ENCODE assay signal across 21 cellular contexts in genomic region chr1:19323987-19324664, GRCh38. TPM values are rescaled to one million over a fixed set of nuclear protein-coding genes. Genes with fewer than 3 reads are reported as not detected.
DNase-seq lines count a peak whose midpoint lies in the region; ATAC-seq, FAIRE-seq and TF ChIP-seq lines count a peak whose summit lies in the region.
"Had no signal": no experiment of that assay in that cellular context is flagged by ENCODE, and none has a peak within 500 bp of the region (broad histone marks: within the 10 kb centered on the region; RNA-seq: fewer than 3 reads in every experiment).

No MANE protein-coding gene starts in this region.

- peak overlapping the region; percentile 38 for H3K27ac Mint-ChIP-seq in activated T-cell treated with anti-CD3 and anti-CD28 coated beads, Interleukin-2, amount 50 U/mL, for 72 hours
- peak overlapping the region in 2 of 3 donors; percentile 58 to 73 for H3K27ac Mint-ChIP-seq in IgD-negative memory B cell
- H3K27ac Mint-ChIP-seq: CD4-positive, CD25-positive, alpha-beta regulatory T cell had no signal

- no peaks in the 10 kb centered on the region for H3K9me3 Mint-ChIP-seq in activated T-cell treated with anti-CD3 and anti-CD28 coated beads, Interleukin-2, amount 50 U/mL, for 72 hours
- H3K9me3 Mint-ChIP-seq in activated T-cell treated with anti-CD3 and anti-CD28 coated beads, Interleukin-2, amount 50 U/mL, for 4 hours, result no peaks in the 10 kb centered on the region
- H3K9me3 Mint-ChIP-seq in IgD-negative memory B cell, result no peaks in the 10 kb centered on the region
- H3K9me3 Mint-ChIP-seq: CD4-positive, CD25-positive, alpha-beta regulatory T cell; CD8-positive, alpha-beta memory T cell had no signal

- no peak overlapping the region for H3K4me3 ChIP-seq in BLaER1
- no peak overlapping the region for H3K4me3 ChIP-seq in kidney (ENCODE audit: low read length in 2 of 2)
- H3K4me3 ChIP-seq: GM23248, HAP-1 had no signal

- H4K20me1 ChIP-seq in BLaER1, result peaks cover 28% of the 10 kb centered on the region; the same call in 1 of the 2 replicates

- intact Hi-C loops in kidney (cut with DNase I), result no loop called here

- no peaks in the 10 kb centered on the region for H3K9me3 ChIP-seq in BLaER1
- H3K9me3 ChIP-seq in kidney (ENCODE audit: control insufficient read depth in 1 of 2, low read length in 2 of 2), result no peaks in the 10 kb centered on the region
- H3K9me3 ChIP-seq: Caco-2, HAP-1 had no signal

- peaks cover 80% of the 10 kb centered on the region for H3K4me1 ChIP-seq in BLaER1
- no peaks in the 10 kb centered on the region for H3K4me1 ChIP-seq in kidney (ENCODE audit: control insufficient read depth in 1 of 2, insufficient read depth in 1 of 2, low read depth in 1 of 2, low read length in 2 of 2)
- H3K4me1 ChIP-seq: Caco-2, HAP-1 had no signal

- no peaks in the 10 kb centered on the region for H3K4me1 Mint-ChIP-seq in activated T-cell treated with anti-CD3 and anti-CD28 coated beads, Interleukin-2, amount 50 U/mL, for 72 hours (ENCODE audit: low read depth)
- H3K4me1 Mint-ChIP-seq in activated T-cell treated with anti-CD3 and anti-CD28 coated beads, Interleukin-2, amount 50 U/mL, for 4 hours (ENCODE audit: low read depth), result no peaks in the 10 kb centered on the region
- peaks cover 0 to 4% (median 0%) of the 10 kb centered on the region in 3 donors for H3K4me1 Mint-ChIP-seq in IgD-negative memory B cell
- H3K4me1 Mint-ChIP-seq: CD4-positive, CD25-positive, alpha-beta regulatory T cell; CD8-positive, alpha-beta memory T cell had no signal

- H3K36me3 ChIP-seq in BLaER1 (peaks cover 50% of the 10 kb centered on the region), kidney (ENCODE audit: control insufficient read depth in 1 of 2, insufficient read depth in 2 of 2, low read length in 2 of 2) (peaks cover 15% of the 10 kb centered on the region in 2 donors)

- no peaks in the 10 kb centered on the region for H3K27me3 ChIP-seq in BLaER1

- TF ChIP-seq CTCF in kidney (IDR thresholded peaks at IDR 0.05; ENCODE audit: borderline replicate concordance, extremely low read depth, insufficient read depth), result no peak

- no peak overlapping the region for H3K27ac ChIP-seq in BLaER1
- H3K27ac ChIP-seq in kidney (ENCODE audit: low read depth in 2 of 2, low read length in 2 of 2), result no peak overlapping the region
- H3K27ac ChIP-seq: GM23248 had no signal

- no peak overlapping the region for H3K4me3 Mint-ChIP-seq in activated T-cell treated with anti-CD3 and anti-CD28 coated beads, Interleukin-2, amount 50 U/mL, for 72 hours
- no peak overlapping the region for H3K4me3 Mint-ChIP-seq in activated T-cell treated with anti-CD3 and anti-CD28 coated beads, Interleukin-2, amount 50 U/mL, for 4 hours
- H3K4me3 Mint-ChIP-seq in IgD-negative memory B cell, result no peak overlapping the region

- H3K4me2 ChIP-seq in BLaER1, result peak overlapping the region; percentile 76

- H3K9ac ChIP-seq in BLaER1 (no peak overlapping the region), kidney (ENCODE audit: low read length in 2 of 2) (no peak overlapping the region)
- H3K9ac ChIP-seq: GM23248 had no signal

- FAIRE-seq in kidney (lab: Jason Lieb, UNC), result no peak
- FAIRE-seq: D721Med, G401.6, GM12891, GM19239, HTR-8/SVneo had no signal

- no peaks in the 10 kb centered on the region for H3K27me3 Mint-ChIP-seq in activated T-cell treated with anti-CD3 and anti-CD28 coated beads, Interleukin-2, amount 50 U/mL, for 72 hours (ENCODE audit: low read depth)
- no peaks in the 10 kb centered on the region for H3K27me3 Mint-ChIP-seq in activated T-cell treated with anti-CD3 and anti-CD28 coated beads, Interleukin-2, amount 50 U/mL, for 4 hours (ENCODE audit: low read depth)
- H3K27me3 Mint-ChIP-seq in IgD-negative memory B cell, result no peaks in the 10 kb centered on the region
- H3K27me3 Mint-ChIP-seq: CD4-positive, CD25-positive, alpha-beta regulatory T cell had no signal

- no peak for ATAC-seq in activated T-cell treated with anti-CD3 and anti-CD28 coated beads, Interleukin-2, amount 50 U/mL, for 72 hours (replicated peaks in 1 of 2)
- no peak for ATAC-seq in activated T-cell treated with anti-CD3 and anti-CD28 coated beads, Interleukin-2, amount 50 U/mL, for 4 hours
- no peak for ATAC-seq in HG03521 (IDR thresholded peaks at IDR 0.05; ENCODE audit: unreplicated experiment)

- peaks cover 1% of the 10 kb centered on the region in 2 donors for H3K36me3 Mint-ChIP-seq in activated T-cell treated with anti-CD3 and anti-CD28 coated beads, Interleukin-2, amount 50 U/mL, for 72 hours (ENCODE audit: insufficient read depth in 2 of 2)
- H3K36me3 Mint-ChIP-seq in activated T-cell treated with anti-CD3 and anti-CD28 coated beads, Interleukin-2, amount 50 U/mL, for 4 hours (ENCODE audit: insufficient read depth), result peaks cover 6% of the 10 kb centered on the region
- H3K36me3 Mint-ChIP-seq in IgD-negative memory B cell, result peaks cover 5% of the 10 kb centered on the region

- no peak for DNase-seq in activated T-cell treated with anti-CD3 and anti-CD28 coated beads, Interleukin-2, amount 50 U/mL, for 72 hours
- DNase-seq in activated T-cell treated with anti-CD3 and anti-CD28 coated beads, Interleukin-2, amount 50 U/mL, for 4 hours, result no peak
- DNase-seq in kidney (peak; percentile 29), NCI-H2029 treated with DMSO at 0.1 percent for 48 hours (lab: John Stamatoyannopoulos, UW) (no peak)
- no peak for DNase-seq in activated naive CD4-positive, alpha-beta T cell treated with anti-CD3 and anti-CD28 coated beads, Interleukin-2, amount 50 U/mL, for 16 hours
- DNase-seq: 8988T; C1 segment of cervical spinal cord; Caco-2; CD4-positive, CD25-positive, alpha-beta regulatory T cell; GM23248; IMR-90 had no signal

RNA-seq across cellular contexts. Expression of gene SLC66A1, which starts 12.0 kb away (rescaled TPM):
- total RNA-seq in activated T-cell treated with anti-CD3 and anti-CD28 coated beads, Interleukin-2, amount 50 U/mL, for 72 hours, result 10 to 100 TPM in 1 of 2 donors, 1 to 10 TPM in 1; 9.5 to 10.5 TPM
- total RNA-seq in activated T-cell treated with anti-CD3 and anti-CD28 coated beads, Interleukin-2, amount 50 U/mL, for 4 hours, result 1 to 10 TPM; 2.8 to 4.3 (median 3.6) TPM
- polyA plus RNA-seq in IgD-negative memory B cell (12.7 TPM), kidney (ENCODE audit: insufficient read depth, low read depth, low replicate concordance) (14.7 TPM)
- 12.2 TPM for total RNA-seq in kidney

RNA-seq across cellular contexts. Expression of gene AKR7A2, which starts 12.2 kb away (rescaled TPM):
- 10 to 100 TPM; 31.8 to 41.7 TPM for total RNA-seq in activated T-cell treated with anti-CD3 and anti-CD28 coated beads, Interleukin-2, amount 50 U/mL, for 72 hours
- total RNA-seq in activated T-cell treated with anti-CD3 and anti-CD28 coated beads, Interleukin-2, amount 50 U/mL, for 4 hours, result 10 to 100 TPM; 19.2 to 26.3 (median 20.5) TPM
- polyA plus RNA-seq in IgD-negative memory B cell (87.9 TPM), kidney (ENCODE audit: insufficient read depth, low read depth, low replicate concordance) (139 TPM)
- 53.1 TPM for total RNA-seq in kidney

RNA-seq across cellular contexts. Expression of gene AKR7A3, which starts 35.6 kb away (rescaled TPM):
- total RNA-seq in activated T-cell treated with anti-CD3 and anti-CD28 coated beads, Interleukin-2, amount 50 U/mL, for 72 hours, result under 1 TPM; 0.35 to 0.46 TPM
- total RNA-seq in activated T-cell treated with anti-CD3 and anti-CD28 coated beads, Interleukin-2, amount 50 U/mL, for 4 hours, result 1 to 10 TPM in 2 of 3 donors, under 1 TPM in 1; 0.53 to 1.3 (median 1.0) TPM
- 0.20 TPM for polyA plus RNA-seq in IgD-negative memory B cell
- total RNA-seq in kidney, result 6.2 TPM
- polyA plus RNA-seq in kidney (ENCODE audit: insufficient read depth, low read depth, low replicate concordance), result 108 TPM
- polyA plus RNA-seq: CD8-positive, alpha-beta memory T cell had no signal
